ENCODE assay signal across 14 cellular contexts in the genomic region with DNA sequence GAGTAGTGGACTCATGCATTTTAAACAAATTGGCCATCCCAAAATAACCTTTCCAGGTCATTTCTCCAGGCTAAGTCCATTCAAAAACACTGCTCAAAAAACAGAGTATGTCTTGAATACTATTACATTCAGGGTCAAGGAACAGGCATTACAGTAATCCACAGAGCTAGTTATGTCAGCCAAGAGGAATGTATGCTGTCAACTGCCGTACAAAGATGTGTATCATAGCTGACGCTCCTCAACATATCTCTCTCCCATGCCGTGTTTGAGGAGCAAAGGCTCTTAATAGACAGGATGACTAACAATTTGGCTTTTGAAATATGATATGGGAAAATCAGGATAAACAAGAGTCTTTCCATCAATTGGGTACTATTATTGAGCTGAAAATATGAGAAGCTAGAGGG.
DNase-seq lines count a peak whose midpoint lies in the region; ATAC-seq and TF ChIP-seq lines count a peak whose summit lies in the region.
"Had no signal": no experiment of that assay in that cellular context is flagged by ENCODE, and none has a peak within 500 bp of the region (broad histone marks: within the 10 kb centered on the region; RNA-seq: fewer than 3 reads in every experiment).

No MANE protein-coding gene starts in this region.

- H3K27me3 Mint-ChIP-seq in Calu3 (ENCODE audit: unreplicated experiment): no peaks in the 10 kb centered on the region
- H3K27me3 Mint-ChIP-seq in nephron (ENCODE audit: low read depth): no peaks in the 10 kb centered on the region

- H3K36me3 ChIP-seq in suprapubic skin: no peaks in the 10 kb centered on the region

- no peaks in the 10 kb centered on the region for H3K9me3 ChIP-seq in suprapubic skin

- H3K27ac Mint-ChIP-seq in Calu3 (ENCODE audit: unreplicated experiment): no peak overlapping the region
- H3K27ac Mint-ChIP-seq in nephron: peak overlapping the region in 2 of 3 experiments; percentile 2 to 17
- H3K27ac Mint-ChIP-seq: natural killer cell treated with Interleukin-12 subunit alpha and Interleukin-12 subunit beta and Interleukin-15 and Interleukin-18, amount 100 ng/mL, for 72 hours had no signal

- H3K4me3 Mint-ChIP-seq in Calu3 (ENCODE audit: low read depth, unreplicated experiment) (no peak overlapping the region), nephron (no peak overlapping the region)
- H3K4me3 Mint-ChIP-seq: activated T-cell treated with anti-CD3 and anti-CD28 coated beads, Interleukin-2, amount 50 U/mL, for 4 hours; natural killer cell treated with Interleukin-12 subunit alpha and Interleukin-12 subunit beta and Interleukin-15 and Interleukin-18, amount 100 ng/mL, for 72 hours had no signal

- ATAC-seq in GM19395 (IDR thresholded peaks at IDR 0.05; ENCODE audit: unreplicated experiment): no peak
- ATAC-seq: activated T-cell treated with anti-CD3 and anti-CD28 coated beads, Interleukin-2, amount 50 U/mL, for 4 hours; natural killer cell treated with Interleukin-12 subunit alpha and Interleukin-12 subunit beta and Interleukin-15 and Interleukin-18, amount 100 ng/mL, for 72 hours had no signal

- no peaks in the 10 kb centered on the region for H3K27me3 ChIP-seq in suprapubic skin

- H3K9me3 Mint-ChIP-seq in Calu3 (ENCODE audit: low read depth, unreplicated experiment) (no peaks in the 10 kb centered on the region), nephron (peaks cover 2% of the 10 kb centered on the region)
- H3K9me3 Mint-ChIP-seq: activated T-cell treated with anti-CD3 and anti-CD28 coated beads, Interleukin-2, amount 50 U/mL, for 4 hours; natural killer cell treated with Interleukin-12 subunit alpha and Interleukin-12 subunit beta and Interleukin-15 and Interleukin-18, amount 100 ng/mL, for 72 hours had no signal

- no peak overlapping the region for H3K27ac ChIP-seq in suprapubic skin
- H3K27ac ChIP-seq: VCaP had no signal

- CTCF ChIA-PET in Calu3 (lab: Charles Lee): interaction anchor here (0.6 to 1.1 kb wide), 8 partner anchors 20 to 211 kb away, joined by 3 to 6 read pairs (median 4); no protein-coding TSS in a partner anchor

- TF ChIP-seq POLR2A in suprapubic skin (IDR thresholded peaks at IDR 0.05): no peak

- TF ChIP-seq CTCF in Calu3 (IDR thresholded peaks at IDR 0.05; ENCODE audit: unreplicated experiment): no peak
- no peak for TF ChIP-seq CTCF in nephron (IDR thresholded peaks at IDR 0.05; ENCODE audit: unreplicated experiment in 3 of 3)
- no peak for TF ChIP-seq CTCF in suprapubic skin (IDR thresholded peaks at IDR 0.05)

- BruUV-seq in Calu3 (replicated peaks; lab: Mats Ljungman, UMichigan): no TSS peak

- peaks cover 14% of the 10 kb centered on the region for H3K4me1 Mint-ChIP-seq in Calu3 (ENCODE audit: low read depth, unreplicated experiment)
- peaks cover 6% of the 10 kb centered on the region for H3K4me1 Mint-ChIP-seq in nephron

- H3K36me3 Mint-ChIP-seq in Calu3 (ENCODE audit: insufficient read depth, unreplicated experiment) (no peaks in the 10 kb centered on the region), nephron (ENCODE audit: low read depth) (peaks cover 9% of the 10 kb centered on the region)
- H3K36me3 Mint-ChIP-seq: natural killer cell treated with Interleukin-12 subunit alpha and Interleukin-12 subunit beta and Interleukin-15 and Interleukin-18, amount 100 ng/mL, for 72 hours had no signal

- 46% methylated on average over 3 of the region's 3 CpGs for WGBS in suprapubic skin

- DNase-seq in Calu3 (peak; percentile 12), NCI-H226 (peak; percentile 98), dedifferentiated amniotic fluid mesenchymal stem cell (ENCODE audit: extremely low spot score) (peak; percentile 88), superior temporal gyrus (ENCODE audit: extremely low spot score) (no peak), HK-2 (ENCODE audit: unreplicated experiment) (no peak), suprapubic skin (ENCODE audit: low spot score in 2 of 2) (no peak)
- DNase-seq: activated T-cell treated with anti-CD3 and anti-CD28 coated beads, Interleukin-2, amount 50 U/mL, for 4 hours; cerebellar nuclear complex; NCI-H1048; stimulated activated CD4-positive, alpha-beta T cell treated with anti-CD3 and anti-CD28 coated beads, Interleukin-4, amount 100 ng/mL, for 4 hours had no signal

- intact Hi-C loops in Calu3 (cut with micrococcal nuclease; ENCODE audit: unreplicated experiment): no loop called here

- H3K4me3 ChIP-seq in suprapubic skin: no peak overlapping the region

- no peaks in the 10 kb centered on the region for H3K4me1 ChIP-seq in suprapubic skin

- no peak for TF ChIP-seq EP300 in suprapubic skin (IDR thresholded peaks at IDR 0.05)

Comparison
In these comparisons a context has a peak if more than half of its experiments do, and no peak if none do; other contexts are left out.
1. DNase-seq: peak in Calu3 (single experiment), NCI-H226 (single experiment) and dedifferentiated amniotic fluid mesenchymal stem cell (single experiment); none in superior temporal gyrus (single experiment), HK-2 (single experiment) and suprapubic skin (0 of 2).